ENCODE assay signal across 13 cellular contexts in the genomic region with DNA sequence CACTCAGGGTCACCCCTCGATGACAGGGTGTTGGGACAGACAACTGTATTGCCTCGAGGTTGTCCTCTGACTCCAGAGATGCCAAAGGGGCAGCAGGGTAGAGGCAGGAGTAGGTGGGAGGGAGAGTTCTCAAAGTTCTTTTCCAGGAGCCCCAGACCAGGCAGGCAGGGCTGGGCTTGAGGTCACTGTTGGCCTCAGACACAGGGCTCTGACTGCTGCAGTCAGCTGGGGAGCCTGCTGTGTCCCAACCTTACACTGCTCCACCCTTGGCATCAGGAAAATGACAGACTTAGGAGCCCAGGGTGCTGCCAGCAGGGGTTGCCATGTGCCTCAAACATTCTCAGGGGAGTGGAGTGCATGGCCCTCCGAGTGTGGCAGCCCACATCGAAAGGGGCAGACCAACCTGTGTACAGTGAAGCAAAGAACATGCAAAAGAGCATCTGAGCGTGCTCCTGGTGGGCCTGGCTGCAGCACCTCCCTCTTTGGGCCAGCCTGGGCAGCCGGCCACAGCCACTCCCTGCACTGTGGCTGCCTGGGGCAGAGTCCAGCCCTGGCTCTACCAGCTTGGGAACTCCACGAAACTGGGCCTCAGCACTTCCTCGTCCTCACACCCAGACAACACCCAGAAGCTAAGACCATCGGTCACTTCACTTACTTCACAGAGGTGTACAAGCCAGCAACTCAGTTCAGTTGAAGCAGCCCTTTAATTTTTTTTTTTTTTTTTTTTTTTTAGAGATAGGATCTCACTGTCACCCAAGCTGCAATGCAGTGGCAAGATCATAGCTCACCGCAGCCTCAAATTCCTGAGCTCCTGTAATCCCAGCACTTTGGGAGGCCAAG. TPM values are rescaled to one million over a fixed set of nuclear protein-coding genes. Genes with fewer than 3 reads are reported as not detected.
DNase-seq lines count a peak whose midpoint lies in the region; ATAC-seq, FAIRE-seq and TF ChIP-seq lines count a peak whose summit lies in the region.
"Had no signal": no experiment of that assay in that cellular context is flagged by ENCODE, and none has a peak within 500 bp of the region (broad histone marks: within the 10 kb centered on the region; RNA-seq: fewer than 3 reads in every experiment).

No MANE protein-coding gene starts in this region.

- BruUV-seq in PC-3 (replicated peaks; lab: Mats Ljungman, UMichigan): TSS peak; percentile 33

- DNase-seq in G401 (ENCODE audit: low spot score) (peak; percentile 80), PC-3 (peak; percentile 90), psoas muscle (peak; percentile 50 to 74), GM12892 (ENCODE audit: insufficient read length) (no peak), WERI-Rb-1 (no peak)
- DNase-seq: activated naive CD4-positive, alpha-beta T cell treated with anti-CD3 and anti-CD28 coated beads for 36 hours; foreskin melanocyte; sigmoid colon had no signal

- peak; percentile 81 for ATAC-seq in PC-3
- peak; percentile 78 for ATAC-seq in gastroesophageal sphincter
- ATAC-seq in psoas muscle: peak; percentile 83 to 94 (median 90)
- no peak for ATAC-seq in GM21526 (IDR thresholded peaks at IDR 0.05; ENCODE audit: low FRiP score, unreplicated experiment)
- ATAC-seq in HG03095 (IDR thresholded peaks at IDR 0.05; ENCODE audit: unreplicated experiment): no peak

- H4K20me1 ChIP-seq in PC-3 (ENCODE audit: low read length): no peaks in the 10 kb centered on the region

- H3K9ac ChIP-seq in PC-3 (ENCODE audit: low read length): peak overlapping the region; percentile 30

- 24 to 26% methylated on average over 2 to 3 of the region's 10 CpGs for WGBS in gastroesophageal sphincter (ENCODE audit: low coverage in 1 of 2), 2 donors
- 23 to 34% (median 25%) methylated on average over 9 to 10 of the region's 10 CpGs for WGBS in psoas muscle, 3 donors

- no peaks in the 10 kb centered on the region for H3K36me3 ChIP-seq in PC-3 (ENCODE audit: low read depth, low read length)
- H3K36me3 ChIP-seq in gastroesophageal sphincter: no peaks in the 10 kb centered on the region
- H3K36me3 ChIP-seq in psoas muscle (ENCODE audit: insufficient read depth in 1 of 2, low read depth in 1 of 2): no peaks in the 10 kb centered on the region
- no peaks in the 10 kb centered on the region for H3K36me3 ChIP-seq in WERI-Rb-1
- H3K36me3 ChIP-seq: sigmoid colon had no signal

- H3K4me2 ChIP-seq in PC-3 (ENCODE audit: low read length): peak overlapping the region; percentile 41

- H3K27ac ChIP-seq in PC-3 (ENCODE audit: low read length) (peak overlapping the region; percentile 76), gastroesophageal sphincter (peak overlapping the region in 2 of 4 donors; percentile 12 to 38), psoas muscle (peak overlapping the region; percentile 73), WERI-Rb-1 (no peak overlapping the region)

- no peaks in the 10 kb centered on the region for H3F3A ChIP-seq in PC-3 (ENCODE audit: low read length, unreplicated experiment)

- no peaks in the 10 kb centered on the region for H3K9me3 ChIP-seq in PC-3 (ENCODE audit: low read length)
- no peaks in the 10 kb centered on the region for H3K9me3 ChIP-seq in gastroesophageal sphincter
- no peaks in the 10 kb centered on the region for H3K9me3 ChIP-seq in psoas muscle
- peaks cover 2% of the 10 kb centered on the region for H3K9me3 ChIP-seq in WERI-Rb-1 (ENCODE audit: severe bottlenecking)
- H3K9me3 ChIP-seq: sigmoid colon had no signal

- no peak for TF ChIP-seq EP300 in gastroesophageal sphincter (IDR thresholded peaks at IDR 0.05)

- CTCF ChIA-PET in PC-3 (lab: Charles Lee): interaction anchor here (0.5 to 0.9 kb wide), 8 partner anchors 15 to 197 kb away, joined by 3 to 15 read pairs (median 10); a partner anchor contains a TSS

- in situ Hi-C loops in G401 (cut with HindIII; ENCODE audit: low sequenced_read_pairs): no loop called here

- H3K4me3 ChIP-seq in PC-3 (ENCODE audit: low read length) (no peak overlapping the region), gastroesophageal sphincter (no peak overlapping the region), psoas muscle (no peak overlapping the region), WERI-Rb-1 (ENCODE audit: low read depth, low read length) (no peak overlapping the region)
- H3K4me3 ChIP-seq: sigmoid colon had no signal

- intact Hi-C loops in PC-3 (cut with micrococcal nuclease): loop anchor here (2.0 kb wide), 2 partner anchors 18 kb away; no protein-coding TSS in a partner anchor
- intact Hi-C loops in psoas muscle (cut with DNase I): no loop called here

- TF ChIP-seq CTCF in PC-3 (conservative IDR thresholded peaks at IDR 0.05; ENCODE audit: low read depth, low read length) (no peak), gastroesophageal sphincter (IDR thresholded peaks at IDR 0.05) (no peak), psoas muscle (IDR thresholded peaks at IDR 0.05) (no peak), WERI-Rb-1 (IDR thresholded peaks at IDR 0.05; ENCODE audit: low read depth, low read length) (no peak)

- peaks cover 15% of the 10 kb centered on the region for H3K79me2 ChIP-seq in PC-3 (ENCODE audit: low read length)

- POLR2A ChIA-PET in PC-3 (lab: Charles Lee; ENCODE audit: unreplicated experiment): interaction anchor here (0.5 to 0.7 kb wide), 6 partner anchors 15 to 761 kb away, joined by 3 to 32 read pairs (median 17); no protein-coding TSS in a partner anchor

- no peaks in the 10 kb centered on the region for H3K9me2 ChIP-seq in PC-3 (replicated peaks; ENCODE audit: low read length)

- TF ChIP-seq POLR2A in gastroesophageal sphincter (IDR thresholded peaks at IDR 0.05): no peak
- no peak for TF ChIP-seq POLR2A in GM12892 (IDR thresholded peaks at IDR 0.05; ENCODE audit: low read depth, low read length)

- H3K27me3 ChIP-seq in PC-3 (ENCODE audit: low read length) (no peaks in the 10 kb centered on the region), gastroesophageal sphincter (no peaks in the 10 kb centered on the region), psoas muscle (ENCODE audit: insufficient read depth in 3 of 3, low read length in 2 of 3) (no peaks in the 10 kb centered on the region), WERI-Rb-1 (ENCODE audit: insufficient read depth, low read depth, severe bottlenecking) (no peaks in the 10 kb centered on the region)
- H3K27me3 ChIP-seq: sigmoid colon had no signal

- H3K4me1 ChIP-seq in PC-3 (ENCODE audit: insufficient read depth, low read length) (peaks cover 64% of the 10 kb centered on the region), gastroesophageal sphincter (peaks cover 0 to 10% (median 4%) of the 10 kb centered on the region in 3 donors), psoas muscle (peaks cover 12% of the 10 kb centered on the region)

- FAIRE-seq in GM12892 (lab: Jason Lieb, UNC): no peak
- FAIRE-seq: G401.6 had no signal

- H2AFZ ChIP-seq in PC-3 (ENCODE audit: low read length): no peak overlapping the region

RNA-seq across cellular contexts. Expression of a gene that starts 24.0 kb away (rescaled TPM):
- 0.18 TPM in 1 of 2 replicates, not detected in the other for total RNA-seq in G401 (2014; rRNA removed; shearing (Covaris generic))
- total RNA-seq in PC-3 (2014; rRNA removed) (66.0 and 86.3 TPM in 2 replicates), gastroesophageal sphincter (10 to 100 TPM in 1 of 4 donors, 1 to 10 TPM in 2, under 1 TPM in 1; 0.93 to 12.1 (median 1.4) TPM), psoas muscle (under 1 TPM; 0.11 to 0.34 (median 0.20) TPM)
- polyA plus RNA-seq in psoas muscle: under 1 TPM; 0.08 to 0.13 (median 0.09) TPM
- polyA plus RNA-seq in GM12892 (2012; ENCODE audit: missing spikeins): not detected

RNA-seq across cellular contexts. Expression of a gene that starts 54.8 kb away (rescaled TPM):
- total RNA-seq in G401 (2014; rRNA removed; shearing (Covaris generic)): not detected in 2 replicates
- not detected in 2 replicates for total RNA-seq in PC-3 (2014; rRNA removed)
- under 1 TPM in 1 of 4 donors, not detected in 3; 0.46 TPM for total RNA-seq in gastroesophageal sphincter
- total RNA-seq in psoas muscle: not detected
- not detected for polyA plus RNA-seq in psoas muscle
- not detected for polyA plus RNA-seq in GM12892 (2012; ENCODE audit: missing spikeins)
- total RNA-seq: activated naive CD4-positive, alpha-beta T cell treated with anti-CD3 and anti-CD28 coated beads for 36 hours; subcutaneous adipose tissue had no signal

Comparison
In these comparisons a context has a peak if more than half of its experiments do, and no peak if none do; other contexts are left out.
1. DNase-seq: peak in G401 (single experiment), PC-3 (single experiment) and psoas muscle (2 of 2); none in GM12892 (single experiment) and WERI-Rb-1 (single experiment).
2. ATAC-seq: peak in PC-3 (single experiment), gastroesophageal sphincter (single experiment) and psoas muscle (4 of 4); none in GM21526 (single experiment) and HG03095 (single experiment).